In the genomic region with DNA sequence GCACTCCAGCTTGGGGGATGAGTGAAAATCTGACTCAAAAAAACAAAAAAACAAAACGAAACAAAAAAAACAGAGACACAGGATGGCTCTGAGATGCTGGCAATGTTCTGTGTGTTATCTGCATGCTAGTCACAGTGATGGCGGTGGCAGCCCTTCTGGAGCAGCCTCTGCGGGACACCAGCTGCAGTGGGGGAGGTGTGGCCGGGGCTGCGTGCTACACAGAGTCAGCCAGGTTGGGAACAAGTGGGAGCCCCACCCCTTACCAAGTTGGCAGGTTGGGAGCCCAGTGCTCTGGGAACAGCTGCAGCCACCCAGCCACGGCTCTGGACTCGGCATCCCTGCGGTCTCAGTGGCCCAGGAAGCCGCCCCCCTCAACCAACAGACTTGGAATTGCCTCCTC, we compare ENCODE assay signal across 5 cellular contexts.
"Had no signal": no experiment of that assay in that cellular context is flagged by ENCODE, and none has a peak within 500 bp of the region (broad histone marks: within the 10 kb centered on the region; RNA-seq: fewer than 3 reads in every experiment).

No MANE protein-coding gene starts in this region.

- H3K4me3 Mint-ChIP-seq: GM23338, H9, IgD-negative memory B cell had no signal

- H3K36me3 Mint-ChIP-seq: IgD-negative memory B cell had no signal

- ATAC-seq: GM23338 had no signal

- H3K4me2 ChIP-seq: GM23338 had no signal

- DNase-seq: H9, HCEC 1CT, KBM-7 had no signal

- H3K27ac Mint-ChIP-seq: GM23338, H9, IgD-negative memory B cell had no signal

- H3K4me1 Mint-ChIP-seq: GM23338, H9, IgD-negative memory B cell had no signal

- H3K4me3 ChIP-seq: GM23338 had no signal

- H2AFZ ChIP-seq: GM23338 had no signal

- H3K27me3 Mint-ChIP-seq: IgD-negative memory B cell had no signal
